20 cellular contexts compared by ENCODE assay signal in the genomic region with DNA sequence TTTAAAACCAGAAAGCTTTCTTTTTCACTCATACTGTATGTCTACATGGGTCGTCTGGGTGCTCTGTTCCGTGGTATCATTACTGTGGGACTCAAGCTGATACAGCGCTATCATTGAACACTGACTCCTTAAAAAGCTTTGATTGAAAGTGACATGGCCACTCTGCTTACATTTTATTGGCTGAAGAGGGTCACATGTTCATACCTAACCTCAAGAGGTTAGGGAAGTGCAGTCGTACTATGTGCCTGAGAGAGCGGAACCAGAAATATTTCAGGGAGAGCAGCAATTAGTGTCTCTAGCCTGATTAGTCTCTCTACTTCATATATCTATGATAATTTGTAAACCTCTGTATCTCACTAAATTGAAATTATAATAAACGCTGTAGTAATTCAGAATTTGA. TPM values are rescaled to one million over a fixed set of nuclear protein-coding genes. Genes with fewer than 3 reads are reported as not detected.
A peak's percentile ranks its signal among the peaks of the same experiment; 100 is the strongest.
DNase-seq lines count a peak whose midpoint lies in the region; ATAC-seq, FAIRE-seq and TF ChIP-seq lines count a peak whose summit lies in the region.
"Had no signal": no experiment of that assay in that cellular context is flagged by ENCODE, and none has a peak within 500 bp of the region (broad histone marks: within the 10 kb centered on the region; RNA-seq: fewer than 3 reads in every experiment).

No MANE protein-coding gene starts in this region.

- TF ChIP-seq EP300 in K562 (IDR thresholded peaks at IDR 0.05; ENCODE audit: low read length): no peak

- no peak overlapping the region for H3K9ac ChIP-seq in K562 (ENCODE audit: insufficient read depth in 1 of 2, low read depth in 2 of 2, low read length in 2 of 2)
- H3K9ac ChIP-seq: GM23248 had no signal

- no peaks in the 10 kb centered on the region for H3K27me3 ChIP-seq in K562 (ENCODE audit: control insufficient read depth in 2 of 2, insufficient read depth in 2 of 2, low read length in 2 of 2)

- no peak overlapping the region for H2AFZ ChIP-seq in K562 (ENCODE audit: low read depth, low read length)
- H2AFZ ChIP-seq: GM23248 had no signal

- FAIRE-seq in GM12892 (lab: Jason Lieb, UNC) (peak; percentile 21), K562 (lab: Jason Lieb, UNC) (no peak)
- FAIRE-seq: A549, G401.6, GM12891, GM18507 had no signal

- no peak overlapping the region for H3K4me3 ChIP-seq in K562
- H3K4me3 ChIP-seq: A549, GM23248, HAP-1 had no signal

- no TSS peak for BruUV-seq in K562 (replicated peaks; lab: Mats Ljungman, UMichigan)

- H3K4me3 Mint-ChIP-seq in activated CD4-positive, alpha-beta T cell treated with anti-CD3 and anti-CD28 coated beads, Interleukin-2, amount 10 ng/mL, durations not matched to agents 24 days and 14 days: no peak overlapping the region
- H3K4me3 Mint-ChIP-seq in HFFc6: no peak overlapping the region
- H3K4me3 Mint-ChIP-seq: CD4-positive, alpha-beta T cell had no signal

- no peaks in the 10 kb centered on the region; a peak in 1 of 5 replicates for H3K4me1 ChIP-seq in K562 (replicated peaks in 1 of 2; ENCODE audit: control insufficient read depth in 2 of 2, insufficient read depth in 2 of 2, low read length in 2 of 2)

- H3K36me3 ChIP-seq in K562 (ENCODE audit: control insufficient read depth, insufficient read depth, low read length): peaks cover 8% of the 10 kb centered on the region
- H3K36me3 ChIP-seq: HAP-1 had no signal

- TF ChIP-seq CTCF in K562 (IDR thresholded peaks at IDR 0.05 in 2 of 3, conservative IDR thresholded peaks at IDR 0.05 in 1 of 3; ENCODE audit: insufficient read depth in 2 of 3, low read depth in 1 of 3, low read length in 3 of 3): no peak
- TF ChIP-seq CTCF in HFFc6 (IDR thresholded peaks at IDR 0.05): no peak

- CTCF ChIA-PET in K562 (lab: Yijun Ruan, JAX; ENCODE audit: low intra/inter-chr PET ratio): no interaction called here

- in situ Hi-C loops in K562 (cut with MboI): no loop called here

- H3K4me2 ChIP-seq in K562 (ENCODE audit: insufficient read depth, low read length): no peak overlapping the region
- H3K4me2 ChIP-seq: A549 had no signal

- H3K27ac Mint-ChIP-seq in activated CD4-positive, alpha-beta T cell treated with anti-CD3 and anti-CD28 coated beads, Interleukin-2, amount 10 ng/mL, durations not matched to agents 24 days and 14 days: no peak overlapping the region
- no peak overlapping the region for H3K27ac Mint-ChIP-seq in HFFc6
- H3K27ac Mint-ChIP-seq: CD4-positive, alpha-beta T cell had no signal

- peaks cover 16% of the 10 kb centered on the region for H3K36me3 Mint-ChIP-seq in activated CD4-positive, alpha-beta T cell treated with anti-CD3 and anti-CD28 coated beads, Interleukin-2, amount 10 ng/mL, durations not matched to agents 24 days and 14 days (ENCODE audit: low read depth)
- H3K36me3 Mint-ChIP-seq in HFFc6 (ENCODE audit: low read depth): no peaks in the 10 kb centered on the region; the same call in none of the 2 replicates

- peak; percentile 70 for ATAC-seq in K562

- TF ChIP-seq POLR2A in GM12892 (IDR thresholded peaks at IDR 0.05; ENCODE audit: low read depth, low read length) (no peak), K562 (conservative IDR thresholded peaks at IDR 0.05) (no peak)

- DNase-seq in DMS53 (lab: John Stamatoyannopoulos, UW) (peak; percentile 24), DMS53 treated with DMSO at 0.1 percent for 48 hours (lab: John Stamatoyannopoulos, UW; ENCODE audit: unreplicated experiment) (no peak), GM12892 (ENCODE audit: insufficient read length) (no peak), K562 (ENCODE audit: extremely low read depth in 1 of 4, low spot score in 3 of 4) (peak in 2 of 4 experiments; percentile 19 to 21), occipital lobe (lab: John Stamatoyannopoulos, UW) (no peak), HFFc6 (no peak)
- no peak for DNase-seq in activated CD4-positive, alpha-beta T cell treated with anti-CD3 and anti-CD28 coated beads, Interleukin-2, amount 10 ng/mL, durations not matched to agents 24 days and 14 days
- DNase-seq: AML-193; CD4-positive, alpha-beta T cell; DMS153; GM23248; KBM-7 had no signal

- no peaks in the 10 kb centered on the region for H3K9me3 ChIP-seq in K562 (replicated peaks; ENCODE audit: control insufficient read depth, insufficient read depth, low read depth, low read length)
- H3K9me3 ChIP-seq: A549, HAP-1 had no signal

- whole genome bisulfite sequencing in K562 (ENCODE audit: insufficient coverage, low coverage, missing lambda C conversion rate): 78% methylated on average over 6 of the region's 6 CpGs

- no peak for TF ChIP-seq RAD21 in K562 (CRISPR knock-in tag; conservative IDR thresholded peaks at IDR 0.05 in 1 of 2, IDR thresholded peaks at IDR 0.05 in 1 of 2)

- H3K27ac ChIP-seq in K562 (ENCODE audit: extremely low read depth, low read depth, low read length): no peak overlapping the region
- H3K27ac ChIP-seq: 22Rv1, A549, C4-2B, GM23248, HL-60 had no signal

- peaks cover 17% of the 10 kb centered on the region for H3K4me1 Mint-ChIP-seq in activated CD4-positive, alpha-beta T cell treated with anti-CD3 and anti-CD28 coated beads, Interleukin-2, amount 10 ng/mL, durations not matched to agents 24 days and 14 days
- H3K4me1 Mint-ChIP-seq in HFFc6 (ENCODE audit: low read depth): peaks cover 44% of the 10 kb centered on the region

- H3K79me2 ChIP-seq in K562 (ENCODE audit: control insufficient read depth, insufficient read depth, low read length): peaks cover 100% of the 10 kb centered on the region

- POLR2A ChIA-PET in K562 (lab: Yijun Ruan, JAX): interaction anchor here (1.3 to 1.8 kb wide), 3 partner anchors 9 to 25 kb away, joined by 3 to 4 read pairs (median 4); no protein-coding TSS in a partner anchor

- no peaks in the 10 kb centered on the region for H3K27me3 Mint-ChIP-seq in activated CD4-positive, alpha-beta T cell treated with anti-CD3 and anti-CD28 coated beads, Interleukin-2, amount 10 ng/mL, durations not matched to agents 24 days and 14 days
- peaks cover 3% of the 10 kb centered on the region for H3K27me3 Mint-ChIP-seq in HFFc6 (ENCODE audit: insufficient read depth)
- H3K27me3 Mint-ChIP-seq: CD4-positive, alpha-beta T cell had no signal

- no peaks in the 10 kb centered on the region for H3K9me3 Mint-ChIP-seq in activated CD4-positive, alpha-beta T cell treated with anti-CD3 and anti-CD28 coated beads, Interleukin-2, amount 10 ng/mL, durations not matched to agents 24 days and 14 days
- H3K9me3 Mint-ChIP-seq in HFFc6: no peaks in the 10 kb centered on the region
- H3K9me3 Mint-ChIP-seq: CD4-positive, alpha-beta T cell had no signal

- intact Hi-C loops in K562 (cut with micrococcal nuclease): no loop called here
- intact Hi-C loops in activated CD4-positive, alpha-beta T cell treated with anti-CD3 and anti-CD28 coated beads, Interleukin-2, amount 10 ng/mL, durations not matched to agents 24 days and 14 days (cut with micrococcal nuclease): no loop called here

- H3K9me1 ChIP-seq in K562 (ENCODE audit: control insufficient read depth, insufficient read depth, low read length): no peaks in the 10 kb centered on the region

- no peaks in the 10 kb centered on the region for H4K20me1 ChIP-seq in K562 (replicated peaks; ENCODE audit: control insufficient read depth, insufficient read depth, low read length)

TF ChIP-seq in K562, 482 proteins besides CTCF, POLR2A, EP300 and RAD21:
- TF ChIP-seq NFYB (IDR thresholded peaks at IDR 0.05; ENCODE audit: extremely low read depth, insufficient read length) (peak; percentile 15), FOXJ3 (CRISPR knock-in tag; IDR thresholded peaks at IDR 0.05) (no peak), RAD51 (IDR thresholded peaks at IDR 0.05; ENCODE audit: borderline replicate concordance, low read depth) (peak; percentile 21; the same call in 1 of the 2 replicates)
- TF ChIP-seq, protein P1, sequence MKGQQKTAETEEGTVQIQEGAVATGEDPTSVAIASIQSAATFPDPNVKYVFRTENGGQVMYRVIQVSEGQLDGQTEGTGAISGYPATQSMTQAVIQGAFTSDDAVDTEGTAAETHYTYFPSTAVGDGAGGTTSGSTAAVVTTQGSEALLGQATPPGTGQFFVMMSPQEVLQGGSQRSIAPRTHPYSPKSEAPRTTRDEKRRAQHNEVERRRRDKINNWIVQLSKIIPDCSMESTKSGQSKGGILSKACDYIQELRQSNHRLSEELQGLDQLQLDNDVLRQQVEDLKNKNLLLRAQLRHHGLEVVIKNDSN (CRISPR knock-in tag; IDR thresholded peaks at IDR 0.05): peak; percentile 59; the same call in 1 of the 2 replicates
- TF ChIP-seq, protein P2, sequence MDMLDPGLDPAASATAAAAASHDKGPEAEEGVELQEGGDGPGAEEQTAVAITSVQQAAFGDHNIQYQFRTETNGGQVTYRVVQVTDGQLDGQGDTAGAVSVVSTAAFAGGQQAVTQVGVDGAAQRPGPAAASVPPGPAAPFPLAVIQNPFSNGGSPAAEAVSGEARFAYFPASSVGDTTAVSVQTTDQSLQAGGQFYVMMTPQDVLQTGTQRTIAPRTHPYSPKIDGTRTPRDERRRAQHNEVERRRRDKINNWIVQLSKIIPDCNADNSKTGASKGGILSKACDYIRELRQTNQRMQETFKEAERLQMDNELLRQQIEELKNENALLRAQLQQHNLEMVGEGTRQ (CRISPR knock-in tag; IDR thresholded peaks at IDR 0.05): peak; percentile 78

RNA-seq across cellular contexts. Expression of a gene that starts 43.5 kb away (rescaled TPM):
- 86.4 TPM for polyA plus RNA-seq in GM12892 (2012; ENCODE audit: missing spikeins)
- total RNA-seq in K562 (2011; cell fraction: chromatin; rRNA removed; ENCODE audit: low replicate concordance): 53.3 and 114 TPM in 2 replicates
- total RNA-seq in K562 (2011; cell fraction: nucleolus; rRNA removed): 35.0 and 41.6 TPM in 2 replicates
- 70.9 and 83.6 TPM in 2 replicates for total RNA-seq in K562 (2011; cell fraction: nucleoplasm; rRNA removed)
- 124 and 151 TPM in 2 replicates for total RNA-seq in K562 (2014; rRNA removed)
- 242 and 282 TPM in 2 replicates for total RNA-seq in K562 (2014; rRNA removed; fragmentation: Illumina TruSeq; extraction: Trizol)
- 247 and 267 TPM in 2 replicates for total RNA-seq in K562 (2015; rRNA removed; fragmentation: Illumina TruSeq; extraction: Trizol)
- total RNA-seq in K562 (2021): 166 and 175 TPM in 2 replicates
- polyA plus RNA-seq in K562 (2011; rRNA removed): 133 and 228 TPM in 2 replicates
- polyA plus RNA-seq in K562 (2011; cell fraction: cytosol; rRNA removed): 43.9 and 84.5 TPM in 2 replicates
- polyA plus RNA-seq in K562 (2011; cell fraction: nucleus; rRNA removed): 30.7 and 50.5 TPM in 2 replicates
- polyA plus RNA-seq in K562 (2012): 110 and 150 TPM in 2 replicates
- 179 and 182 TPM in 2 replicates for polyA plus RNA-seq in K562 (2014; fragmentation: Illumina TruSeq; extraction: Trizol)
- 100 to 1,000 TPM; 496 to 515 TPM for polyA plus RNA-seq in K562 (2014; fragmentation: Nextera tagmentation; extraction: Ambion mirVana)
- polyA plus RNA-seq in K562 (2014; rRNA removed): 154 and 166 TPM in 2 replicates
- polyA minus RNA-seq in K562 (2011; rRNA and poly(A)+ RNA removed): 179 and 231 TPM in 2 replicates
- 45.1 and 58.5 TPM in 2 replicates for polyA minus RNA-seq in K562 (2011; cell fraction: cytosol; rRNA and poly(A)+ RNA removed)
- 89.4 and 138 TPM in 2 replicates for polyA minus RNA-seq in K562 (2011; cell fraction: nucleus; rRNA and poly(A)+ RNA removed)
- total RNA-seq in occipital lobe: 101 TPM
- total RNA-seq in activated CD4-positive, alpha-beta T cell treated with anti-CD3 and anti-CD28 coated beads, Interleukin-2, amount 10 ng/mL, durations not matched to agents 24 days and 14 days: 111 and 113 TPM in 2 replicates
- total RNA-seq in HFFc6 (2021; fragmentation: NEBNext Ultra II Directional; extraction: Animal tissue kit (Norgen Biotek cat#: 25700)): 10 to 100 TPM; 74.7 to 88.8 (median 78.7) TPM
